ENCODE assay signal across 9 cellular contexts in the genomic region with DNA sequence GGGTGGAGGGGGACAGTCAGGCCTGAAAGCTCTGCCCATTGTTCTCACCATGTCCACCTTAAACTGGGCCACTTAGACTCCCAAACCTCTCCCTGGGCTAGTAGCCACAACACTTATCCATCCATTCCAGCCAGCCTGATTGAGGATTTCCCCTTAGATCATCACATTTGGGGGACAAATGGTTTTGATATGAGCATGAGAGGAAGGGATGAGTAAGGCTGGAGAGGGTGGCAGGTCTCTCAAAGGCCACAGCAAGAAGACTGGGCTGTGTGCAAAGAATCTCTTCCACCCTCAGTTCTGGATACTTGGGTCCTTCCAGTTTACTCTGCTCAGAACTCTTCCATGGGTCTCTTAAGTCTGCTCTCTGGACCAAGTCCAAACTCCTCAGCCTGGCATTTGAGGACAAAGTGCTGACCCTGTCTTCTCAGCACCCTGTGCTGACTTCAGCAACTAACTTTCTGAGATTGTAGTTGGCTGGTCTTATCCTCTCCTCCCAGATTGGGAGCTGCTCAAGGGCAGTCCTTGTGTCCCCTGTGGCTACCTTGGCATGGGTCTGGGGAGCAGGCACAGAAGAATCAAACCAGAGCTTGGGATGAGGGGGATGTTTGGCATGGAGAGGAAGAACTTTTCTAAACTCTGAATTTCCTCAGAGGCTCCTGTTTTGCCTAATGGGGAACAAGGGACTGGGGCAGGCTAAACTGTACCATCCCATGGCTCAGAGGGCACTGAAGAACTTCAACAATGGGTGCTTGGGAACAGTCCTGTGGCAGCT. TPM values are rescaled to one million over a fixed set of nuclear protein-coding genes. Genes with fewer than 3 reads are reported as not detected.
A peak's percentile ranks its signal among the peaks of the same experiment; 100 is the strongest.
DNase-seq lines count a peak whose midpoint lies in the region; ATAC-seq and TF ChIP-seq lines count a peak whose summit lies in the region.
"Had no signal": no experiment of that assay in that cellular context is flagged by ENCODE, and none has a peak within 500 bp of the region (broad histone marks: within the 10 kb centered on the region; RNA-seq: fewer than 3 reads in every experiment).

No MANE protein-coding gene starts in this region.

- H3K27ac Mint-ChIP-seq in CD8-positive, alpha-beta T cell = peak overlapping the region; percentile 95
- peak overlapping the region; percentile 86 to 91 for H3K27ac Mint-ChIP-seq in effector memory CD8-positive, alpha-beta T cell

- no peak overlapping the region for H4K8ac ChIP-seq in trophoblast cell (ENCODE audit: low read depth, low read length)

- H3K9me3 ChIP-seq in CD8-positive, alpha-beta T cell (ENCODE audit: low read length) = no peaks in the 10 kb centered on the region
- peaks cover 2% of the 10 kb centered on the region for H3K9me3 ChIP-seq in trophoblast cell (ENCODE audit: insufficient read depth, low read depth, low read length)
- H3K9me3 ChIP-seq in BE2C = no peaks in the 10 kb centered on the region

- CTCF ChIA-PET in CD8-positive, alpha-beta T cell (lab: Charles Lee) = interaction anchor here (0.8 to 4.9 kb wide), 5 partner anchors 10 to 148 kb away, joined by 3 to 51 read pairs (median 4); no protein-coding TSS in a partner anchor

- no peaks in the 10 kb centered on the region for H3K36me3 ChIP-seq in CD8-positive, alpha-beta T cell (ENCODE audit: insufficient read depth, low read length)
- H3K36me3 ChIP-seq in trophoblast cell (ENCODE audit: control insufficient read depth in 1 of 2, insufficient read depth in 2 of 2, low read length in 2 of 2) (peaks cover 16 to 20% of the 10 kb centered on the region in 2 experiments), BE2C (peaks cover 11% of the 10 kb centered on the region)

- no peak overlapping the region for H2AK5ac ChIP-seq in trophoblast cell (ENCODE audit: low read length)

- H3K4me3 Mint-ChIP-seq in CD8-positive, alpha-beta T cell = peak overlapping the region; percentile 22
- peak overlapping the region; percentile 71 to 93 for H3K4me3 Mint-ChIP-seq in effector memory CD8-positive, alpha-beta T cell

- H3K4me1 ChIP-seq in CD8-positive, alpha-beta T cell (ENCODE audit: insufficient read depth, low read length) = peaks cover 73% of the 10 kb centered on the region
- peaks cover 4 to 14% of the 10 kb centered on the region in 2 experiments for H3K4me1 ChIP-seq in trophoblast cell (ENCODE audit: control insufficient read depth in 1 of 2, insufficient read depth in 2 of 2, low read length in 2 of 2)
- H3K4me1 ChIP-seq in BE2C = peaks cover 5% of the 10 kb centered on the region

- H3K9me3 Mint-ChIP-seq in CD8-positive, alpha-beta T cell = no peaks in the 10 kb centered on the region
- no peaks in the 10 kb centered on the region for H3K9me3 Mint-ChIP-seq in effector memory CD8-positive, alpha-beta T cell

- peak overlapping the region; percentile 21 for H3K27ac ChIP-seq in CD8-positive, alpha-beta T cell (ENCODE audit: low read depth, low read length)
- no peak overlapping the region for H3K27ac ChIP-seq in trophoblast cell (ENCODE audit: low read depth, low read length)

- H3K4me1 Mint-ChIP-seq in CD8-positive, alpha-beta T cell (ENCODE audit: low read depth) = peaks cover 71% of the 10 kb centered on the region
- peaks cover 71% of the 10 kb centered on the region in 2 donors for H3K4me1 Mint-ChIP-seq in effector memory CD8-positive, alpha-beta T cell (ENCODE audit: low read depth in 2 of 2)

- H3K4me3 ChIP-seq in CD8-positive, alpha-beta T cell (ENCODE audit: low read depth, low read length) = no peak overlapping the region
- no peak overlapping the region for H3K4me3 ChIP-seq in trophoblast cell (ENCODE audit: low read depth, low read length)
- no peak overlapping the region for H3K4me3 ChIP-seq in BE2C (ENCODE audit: low read depth, low read length)

- no peak overlapping the region for H3K4me2 ChIP-seq in trophoblast cell (ENCODE audit: low read length)

- no peak overlapping the region for H2BK120ac ChIP-seq in trophoblast cell (ENCODE audit: insufficient read depth, low read length, poor library complexity)

- H3K9ac ChIP-seq in trophoblast cell (ENCODE audit: low read length) = no peak overlapping the region

- no peaks in the 10 kb centered on the region for H3K27me3 Mint-ChIP-seq in CD8-positive, alpha-beta T cell (ENCODE audit: low read depth)
- no peaks in the 10 kb centered on the region for H3K27me3 Mint-ChIP-seq in effector memory CD8-positive, alpha-beta T cell

- ATAC-seq in CD8-positive, alpha-beta T cell = no peak
- no peak for ATAC-seq in effector memory CD8-positive, alpha-beta T cell (replicated peaks)
- ATAC-seq in sciatic nerve (no peak), HG03108 (IDR thresholded peaks at IDR 0.05; ENCODE audit: unreplicated experiment) (no peak)

- no peak overlapping the region for H2BK12ac ChIP-seq in trophoblast cell (ENCODE audit: low read length)

- H4K12ac ChIP-seq in trophoblast cell (ENCODE audit: low read depth, low read length) = no peak overlapping the region

- H3K14ac ChIP-seq in trophoblast cell (ENCODE audit: low read length) = no peak overlapping the region

- no peaks in the 10 kb centered on the region for H3K27me3 ChIP-seq in CD8-positive, alpha-beta T cell (ENCODE audit: insufficient read depth, low read length)
- H3K27me3 ChIP-seq in trophoblast cell (ENCODE audit: insufficient read depth, low read length) = no peaks in the 10 kb centered on the region
- H3K27me3 ChIP-seq in BE2C = no peaks in the 10 kb centered on the region

- TF ChIP-seq CTCF in CD8-positive, alpha-beta T cell (IDR thresholded peaks at IDR 0.05) = no peak
- no peak for TF ChIP-seq CTCF in BE2C (IDR thresholded peaks at IDR 0.05; ENCODE audit: low read depth, low read length)

- H3K23ac ChIP-seq in trophoblast cell (ENCODE audit: low read length) = no peak overlapping the region

- no peak overlapping the region for H4K91ac ChIP-seq in trophoblast cell (ENCODE audit: low read depth, low read length)

- peaks cover 20% of the 10 kb centered on the region for H3K36me3 Mint-ChIP-seq in CD8-positive, alpha-beta T cell
- peaks cover 16% of the 10 kb centered on the region for H3K36me3 Mint-ChIP-seq in effector memory CD8-positive, alpha-beta T cell (ENCODE audit: insufficient read depth)

- H2BK5ac ChIP-seq in trophoblast cell (ENCODE audit: low read depth, low read length, poor library complexity) = no peak overlapping the region

- no peak overlapping the region for H3K4ac ChIP-seq in trophoblast cell (ENCODE audit: low read depth, low read length)

- POLR2A ChIA-PET in CD8-positive, alpha-beta T cell (lab: Charles Lee) = no interaction called here

- H3K79me2 ChIP-seq in trophoblast cell (ENCODE audit: control insufficient read depth, insufficient read depth, low read length, poor library complexity) = peaks cover 9% of the 10 kb centered on the region

- no peak overlapping the region for H2AFZ ChIP-seq in trophoblast cell (ENCODE audit: insufficient read depth, low read length, poor library complexity)

- DNase-seq in CD8-positive, alpha-beta T cell = no peak
- DNase-seq in M059J (ENCODE audit: low read depth) (peak; percentile 6), sciatic nerve (ENCODE audit: low spot score) (peak; percentile 55), trophoblast cell (no peak), BE2C (no peak)
- no peak for DNase-seq in effector memory CD8-positive, alpha-beta T cell
- DNase-seq: DMS53, NCI-H446 treated with DMSO at 0.1 percent for 48 hours had no signal

- no peak overlapping the region for H3K18ac ChIP-seq in trophoblast cell (ENCODE audit: low read length)

- intact Hi-C loops in CD8-positive, alpha-beta T cell (cut with DNase I, micrococcal nuclease) = loop anchor here in 1 of 2 experiments (1.0 to 10.0 kb wide), 2 partner anchors 33 to 517 kb away; partner anchors contain the start of gene CTCF
- intact Hi-C loops in sciatic nerve (cut with DNase I) = loop anchor here (10.0 kb wide), 1 partner anchor 153 kb away; the partner anchor contains the start of gene ESRP2

- H3K79me1 ChIP-seq in trophoblast cell (ENCODE audit: low read length) = peaks cover 19% of the 10 kb centered on the region

RNA-seq across cellular contexts. Expression of gene NFATC3, which starts 3.2 kb away (rescaled TPM):
- total RNA-seq in CD8-positive, alpha-beta T cell = 10 to 100 TPM; 79.4 to 85.2 TPM
- 24.9 and 31.9 TPM in 2 replicates for total RNA-seq in M059J (2014; rRNA removed; shearing (Covaris generic))
- 66.4 TPM for total RNA-seq in sciatic nerve
- 21.0 and 21.7 TPM in 2 replicates for polyA plus RNA-seq in trophoblast cell (2013)
- polyA plus RNA-seq in BE2C (2012; ENCODE audit: insufficient read depth, insufficient read length, low read depth) = 17.5 TPM

RNA-seq across cellular contexts. Expression of gene DUS2, which starts 58.9 kb away (rescaled TPM):
- total RNA-seq in CD8-positive, alpha-beta T cell = 1 to 10 TPM; 9.5 TPM
- 10.7 and 20.6 TPM in 2 replicates for total RNA-seq in M059J (2014; rRNA removed; shearing (Covaris generic))
- total RNA-seq in sciatic nerve = 14.7 TPM
- polyA plus RNA-seq in trophoblast cell (2013) = 7.3 and 7.7 TPM in 2 replicates
- 9.8 TPM for polyA plus RNA-seq in BE2C (2012; ENCODE audit: insufficient read depth, insufficient read length, low read depth)

RNA-seq across cellular contexts. Expression of gene DDX28, which starts 59.0 kb away (rescaled TPM):
- 10 to 100 TPM; 18.5 to 20.9 TPM for total RNA-seq in CD8-positive, alpha-beta T cell
- 11.7 and 13.8 TPM in 2 replicates for total RNA-seq in M059J (2014; rRNA removed; shearing (Covaris generic))
- 6.3 TPM for total RNA-seq in sciatic nerve
- 6.3 and 6.5 TPM in 2 replicates for polyA plus RNA-seq in trophoblast cell (2013)
- polyA plus RNA-seq in BE2C (2012; ENCODE audit: insufficient read depth, insufficient read length, low read depth) = 43.8 TPM

Comparison
In these comparisons a context has a peak if more than half of its experiments do, and no peak if none do; other contexts are left out.
1. DNase-seq: peak in M059J (single experiment) and sciatic nerve (single experiment); none in CD8-positive, alpha-beta T cell (0 of 7), effector memory CD8-positive, alpha-beta T cell (0 of 3), trophoblast cell (0 of 2) and BE2C (single experiment).